In the genomic region with DNA sequence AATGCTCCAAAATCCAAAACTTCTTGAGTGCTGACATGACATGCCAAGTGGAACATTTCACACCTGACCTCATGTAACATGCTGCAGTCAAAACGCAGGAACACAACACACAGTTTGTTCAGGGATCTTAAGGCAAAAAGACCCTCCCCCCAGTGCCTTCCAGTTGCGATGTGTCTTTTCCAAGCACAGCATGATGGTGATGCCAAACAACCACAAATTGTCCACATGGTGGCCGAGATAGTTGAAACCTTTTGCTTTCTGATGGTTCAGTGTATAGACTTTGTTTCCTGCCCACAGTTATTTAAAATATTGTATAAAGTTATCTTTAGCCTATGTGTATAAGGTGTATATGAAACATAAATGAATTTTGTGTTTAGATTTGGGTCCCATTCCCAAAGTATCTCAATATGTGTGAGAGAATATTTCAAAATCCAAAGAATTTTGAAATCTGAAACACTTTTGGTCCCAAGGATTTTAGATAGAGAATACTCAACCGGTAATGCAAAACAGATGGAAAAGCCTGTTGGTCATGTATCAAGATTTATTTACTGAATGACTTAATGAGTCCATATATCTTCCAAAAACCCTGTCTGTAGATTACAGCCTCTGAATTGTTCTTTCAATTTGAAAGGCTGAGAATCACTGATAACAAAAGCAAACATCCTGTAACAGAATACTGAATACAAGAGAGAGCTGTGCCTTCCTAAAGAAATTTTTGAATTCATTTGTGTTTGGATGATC, we compare ENCODE assay signal across 15 cellular contexts.
A peak's percentile ranks its signal among the peaks of the same experiment; 100 is the strongest.
DNase-seq lines count a peak whose midpoint lies in the region; ATAC-seq and TF ChIP-seq lines count a peak whose summit lies in the region.
"Had no signal": no experiment of that assay in that cellular context is flagged by ENCODE, and none has a peak within 500 bp of the region (broad histone marks: within the 10 kb centered on the region; RNA-seq: fewer than 3 reads in every experiment).

No MANE protein-coding gene starts in this region.

- peaks cover 31 to 34% of the 10 kb centered on the region in 2 donors for H3K4me1 ChIP-seq in gastrocnemius medialis

- intact Hi-C loops in gastrocnemius medialis (cut with DNase I; ENCODE audit: low total_unique reads), result no loop called here
- intact Hi-C loops in activated CD4-positive, alpha-beta T cell treated with anti-CD3 and anti-CD28 coated beads for 36 hours (cut with DNase I, micrococcal nuclease), result no loop called here

- no peaks in the 10 kb centered on the region for H3K36me3 Mint-ChIP-seq in activated CD4-positive, alpha-beta T cell treated with anti-CD3 and anti-CD28 coated beads for 36 hours (ENCODE audit: low read depth)

- H3K36me3 ChIP-seq in gastrocnemius medialis, result no peaks in the 10 kb centered on the region

- H3K9me3 Mint-ChIP-seq in activated CD4-positive, alpha-beta T cell treated with anti-CD3 and anti-CD28 coated beads for 36 hours (ENCODE audit: low read depth), result no peaks in the 10 kb centered on the region

- H3K27me3 ChIP-seq in gastrocnemius medialis, result no peaks in the 10 kb centered on the region

- no peak overlapping the region for H3K4me3 ChIP-seq in gastrocnemius medialis

- DNase-seq in NCI-H345 (lab: John Stamatoyannopoulos, UW) (peak; percentile 6), NCI-H345 treated with DMSO at 0.1 percent for 48 hours (lab: John Stamatoyannopoulos, UW; ENCODE audit: unreplicated experiment) (no peak), NCI-H748 (lab: John Stamatoyannopoulos, UW; ENCODE audit: unreplicated experiment) (peak; percentile 53), dermis microvascular lymphatic vessel endothelial cell (ENCODE audit: low read depth in 2 of 2) (peak; percentile 72 to 89), gastrocnemius medialis (no peak), GM13977 (ENCODE audit: low spot score) (no peak)
- DNase-seq in activated CD4-positive, alpha-beta T cell treated with anti-CD3 and anti-CD28 coated beads for 36 hours, result no peak
- DNase-seq: activated CD4-positive, alpha-beta T cell treated with anti-CD3 and anti-CD28 coated beads, Interleukin-2, amount 50 U/mL, for 48 hours; activated naive CD4-positive, alpha-beta T cell treated with anti-CD3 and anti-CD28 coated beads, Interleukin-2, amount 50 U/mL, for 16 hours; GF-D8; NCI-H2171; posterior cingulate gyrus; stimulated activated CD4-positive, alpha-beta T cell treated with anti-CD3 and anti-CD28 coated beads, Interleukin-4, amount 100 ng/mL, for 4 hours had no signal

- in situ Hi-C loops in gastrocnemius medialis (cut with MboI; ENCODE audit: low sequenced_read_pairs in 4 of 4) (no loop called here), GM13977 (cut with MboI; ENCODE audit: low pct_unique_long_range_greater_than_20kb, low sequenced_read_pairs, unreplicated experiment) (no loop called here)

- no peak for TF ChIP-seq POLR2A in gastrocnemius medialis (IDR thresholded peaks at IDR 0.05)

- POLR2A ChIA-PET in activated CD4-positive, alpha-beta T cell treated with anti-CD3 and anti-CD28 coated beads for 36 hours (lab: Charles Lee), result no interaction called here

- H3K27ac Mint-ChIP-seq in activated CD4-positive, alpha-beta T cell treated with anti-CD3 and anti-CD28 coated beads for 36 hours, result no peak overlapping the region

- CTCF ChIA-PET in activated CD4-positive, alpha-beta T cell treated with anti-CD3 and anti-CD28 coated beads for 36 hours (lab: Charles Lee), result no interaction called here

- peaks cover 25% of the 10 kb centered on the region for H3K4me1 Mint-ChIP-seq in activated CD4-positive, alpha-beta T cell treated with anti-CD3 and anti-CD28 coated beads for 36 hours

- H3K27me3 Mint-ChIP-seq in activated CD4-positive, alpha-beta T cell treated with anti-CD3 and anti-CD28 coated beads for 36 hours, result no peaks in the 10 kb centered on the region

- H3K4me3 Mint-ChIP-seq in activated CD4-positive, alpha-beta T cell treated with anti-CD3 and anti-CD28 coated beads for 36 hours, result no peak overlapping the region

- H3K9me3 ChIP-seq in gastrocnemius medialis, result no peaks in the 10 kb centered on the region

- peak overlapping the region in 3 of 4 donors; percentile 1 to 37 (median 15) for H3K27ac ChIP-seq in gastrocnemius medialis

- ATAC-seq in gastrocnemius medialis (no peak), HG03108 (IDR thresholded peaks at IDR 0.05; ENCODE audit: unreplicated experiment) (no peak)
- no peak for ATAC-seq in activated CD4-positive, alpha-beta T cell treated with anti-CD3 and anti-CD28 coated beads for 36 hours
- ATAC-seq: Right ventricle myocardium inferior had no signal

- TF ChIP-seq CTCF in gastrocnemius medialis (IDR thresholded peaks at IDR 0.05 in 4 of 5, conservative IDR thresholded peaks at IDR 0.05 in 1 of 5), result no peak
- no peak for TF ChIP-seq CTCF in GM13977 (IDR thresholded peaks at IDR 0.05; ENCODE audit: extremely low read depth, insufficient read depth, missing control alignments)

Comparison
In these comparisons a context has a peak if more than half of its experiments do, and no peak if none do; other contexts are left out.
1. DNase-seq: peak in NCI-H345 (single experiment), NCI-H748 (single experiment) and dermis microvascular lymphatic vessel endothelial cell (2 of 2); none in NCI-H345 treated with DMSO at 0.1 percent for 48 hours (single experiment), gastrocnemius medialis (0 of 2), activated CD4-positive, alpha-beta T cell treated with anti-CD3 and anti-CD28 coated beads for 36 hours (single experiment) and GM13977 (single experiment).